Comparison of ENCODE assay signal across 1 cellular context in the genomic region with DNA sequence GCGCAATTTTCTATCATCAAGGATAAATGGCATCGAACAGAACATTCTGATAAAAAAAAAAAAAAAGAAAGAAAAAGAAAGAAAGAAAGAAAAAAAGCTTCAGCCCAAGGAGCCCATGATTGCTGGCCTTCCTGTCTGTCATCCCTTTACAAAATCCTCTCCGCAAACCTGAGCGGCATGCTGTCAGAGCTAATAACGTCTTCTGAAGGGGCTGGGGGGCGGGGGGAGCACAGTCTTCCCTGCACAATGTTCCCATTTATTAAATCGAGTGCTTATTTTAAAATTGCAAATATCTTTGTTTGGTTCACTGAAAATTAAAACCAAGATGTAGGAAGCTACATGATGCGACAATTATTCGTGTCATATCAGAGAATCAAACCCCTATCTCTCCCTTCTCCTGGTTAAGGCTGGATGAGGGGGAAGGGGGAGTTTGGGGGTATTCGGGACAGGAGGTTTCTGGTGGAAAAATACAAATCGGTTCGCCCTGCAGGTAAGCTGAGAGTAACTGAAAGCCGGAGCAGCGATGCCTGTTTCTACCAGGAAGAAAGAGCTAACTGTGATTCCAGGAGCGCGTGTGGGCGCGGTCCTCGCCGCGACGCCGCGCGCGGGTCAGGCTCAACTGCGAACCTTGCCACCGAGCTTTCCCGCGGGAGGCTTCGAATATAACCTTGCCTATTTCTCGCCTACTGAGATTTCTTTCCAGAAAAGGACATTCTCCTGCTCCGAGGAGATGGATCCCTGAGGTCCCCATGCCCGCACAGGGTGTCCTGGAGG.
TF ChIP-seq lines count a peak whose summit lies in the region.

No MANE protein-coding gene starts in this region.

TF ChIP-seq in H1, 55 proteins besides CTCF, POLR2A, EP300 and RAD21 (continued from another document):
- peak; percentile 71; the same call in 1 of the 2 replicates for TF ChIP-seq CBX8 (IDR thresholded peaks at IDR 0.05; ENCODE audit: borderline replicate concordance, low read depth, low read length)
- TF ChIP-seq, protein P1, sequence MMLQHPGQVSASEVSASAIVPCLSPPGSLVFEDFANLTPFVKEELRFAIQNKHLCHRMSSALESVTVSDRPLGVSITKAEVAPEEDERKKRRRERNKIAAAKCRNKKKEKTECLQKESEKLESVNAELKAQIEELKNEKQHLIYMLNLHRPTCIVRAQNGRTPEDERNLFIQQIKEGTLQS (IDR thresholded peaks at IDR 0.05; ENCODE audit: insufficient read depth, low read depth, low read length): no peak
- TF ChIP-seq CREB1 (IDR thresholded peaks at IDR 0.05): no peak
- TF ChIP-seq, protein P2, sequence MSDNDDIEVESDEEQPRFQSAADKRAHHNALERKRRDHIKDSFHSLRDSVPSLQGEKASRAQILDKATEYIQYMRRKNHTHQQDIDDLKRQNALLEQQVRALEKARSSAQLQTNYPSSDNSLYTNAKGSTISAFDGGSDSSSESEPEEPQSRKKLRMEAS (IDR thresholded peaks at IDR 0.05): 0 out of 2 replicates have a peak, but pooled peaks have one; percentile 40
- TF ChIP-seq EZH2 (IDR thresholded peaks at IDR 0.05; ENCODE audit: low read depth, low read length, severe bottlenecking): peak; percentile 95
- TF ChIP-seq NANOG (IDR thresholded peaks at IDR 0.05; ENCODE audit: insufficient read depth, low read depth, low read length, poor library complexity, severe bottlenecking): no peak
- TF ChIP-seq RNF2 (IDR thresholded peaks at IDR 0.05; ENCODE audit: borderline replicate concordance, low read depth, low read length, missing control alignments, poor library complexity, severe bottlenecking): peak; percentile 95
- no peak for TF ChIP-seq JUN (IDR thresholded peaks at IDR 0.05; ENCODE audit: low read depth, low read length)
- TF ChIP-seq, protein P3, sequence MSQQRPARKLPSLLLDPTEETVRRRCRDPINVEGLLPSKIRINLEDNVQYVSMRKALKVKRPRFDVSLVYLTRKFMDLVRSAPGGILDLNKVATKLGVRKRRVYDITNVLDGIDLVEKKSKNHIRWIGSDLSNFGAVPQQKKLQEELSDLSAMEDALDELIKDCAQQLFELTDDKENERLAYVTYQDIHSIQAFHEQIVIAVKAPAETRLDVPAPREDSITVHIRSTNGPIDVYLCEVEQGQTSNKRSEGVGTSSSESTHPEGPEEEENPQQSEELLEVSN (IDR thresholded peaks at IDR 0.05): peak; percentile 79
